26 cellular contexts compared by ENCODE assay signal in the genomic region with DNA sequence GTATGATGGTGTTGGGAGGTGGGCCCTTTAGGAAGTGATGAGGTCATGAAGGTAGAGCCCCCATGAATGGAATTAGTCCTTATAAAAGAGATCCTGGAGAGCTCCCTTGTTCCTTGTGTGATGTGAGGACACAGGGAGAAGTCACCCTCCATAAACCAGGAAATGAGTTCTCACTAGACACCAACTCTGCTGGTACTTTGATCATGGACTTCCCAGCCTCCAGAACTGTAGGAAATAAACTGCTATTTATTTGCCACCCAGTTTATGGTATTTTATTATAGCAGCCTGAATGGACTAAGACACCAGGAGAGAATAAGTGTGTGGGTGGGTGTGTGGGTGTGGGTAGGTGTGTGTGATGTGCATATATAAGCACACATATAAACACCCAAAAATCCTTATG.
DNase-seq lines count a peak whose midpoint lies in the region; ATAC-seq and FAIRE-seq lines count a peak whose summit lies in the region.
"Had no signal": no experiment of that assay in that cellular context is flagged by ENCODE, and none has a peak within 500 bp of the region (broad histone marks: within the 10 kb centered on the region; RNA-seq: fewer than 3 reads in every experiment).

No MANE protein-coding gene starts in this region.

- no peak overlapping the region for H3K4me3 Mint-ChIP-seq in activated T-cell treated with anti-CD3 and anti-CD28 coated beads, Interleukin-2, amount 50 U/mL, for 24 hours
- H3K4me3 Mint-ChIP-seq: CD14-positive monocyte; CD4-positive, alpha-beta T cell; CD8-positive, alpha-beta memory T cell had no signal

- H3K4me3 ChIP-seq in small intestine (ENCODE audit: low read depth in 1 of 2, low read length in 2 of 2) = no peak overlapping the region
- H3K4me3 ChIP-seq: A549; BLaER1 treated with 17β-estradiol and CSF1 and Interleukin-3, amounts not matched to agents 10 nM and 100 nM; GM12878; GM23248 had no signal

- peak; percentile 1 for DNase-seq in activated T-cell treated with anti-CD3 and anti-CD28 coated beads for 4 hours
- no peak for DNase-seq in activated T-cell treated with anti-CD3 and anti-CD28 coated beads, Interleukin-2, amount 50 U/mL, for 24 hours
- DNase-seq in left colon = no peak
- peak; percentile 43 for DNase-seq in small intestine
- no peak for DNase-seq in NCI-H526 treated with DMSO at 0.1 percent for 48 hours (lab: John Stamatoyannopoulos, UW)
- DNase-seq: 8988T; ACHN; AML-193; BE2C; CD4-positive, alpha-beta T cell; CD8-positive, alpha-beta memory T cell; DMS 273 treated with DMSO at 0.1 percent for 48 hours; DMS79; EL; GDM1; GM23248; H7; HCEC 1CT had no signal

- peak; percentile 92 for ATAC-seq in left colon
- ATAC-seq in HG02678 (IDR thresholded peaks at IDR 0.05; ENCODE audit: unreplicated experiment) = no peak
- ATAC-seq: A549, GM12878 had no signal

- H3K27ac ChIP-seq in small intestine (ENCODE audit: low read depth in 1 of 2, low read length in 1 of 2) = no peak overlapping the region
- H3K27ac ChIP-seq: A549; BLaER1 treated with 17β-estradiol and CSF1 and Interleukin-3, amounts not matched to agents 10 nM and 100 nM; GM23248 had no signal

- intact Hi-C loops in left colon (cut with DNase I, micrococcal nuclease) = no loop called here

- H3K4me1 Mint-ChIP-seq in activated T-cell treated with anti-CD3 and anti-CD28 coated beads, Interleukin-2, amount 50 U/mL, for 24 hours (ENCODE audit: low read depth) = no peaks in the 10 kb centered on the region
- H3K4me1 Mint-ChIP-seq: CD14-positive monocyte; CD8-positive, alpha-beta memory T cell had no signal

- no peaks in the 10 kb centered on the region for H3K9me3 ChIP-seq in small intestine (ENCODE audit: control insufficient read depth, low read depth)
- H3K9me3 ChIP-seq: A549, BE2C had no signal

- no peak for FAIRE-seq in small intestine (lab: Jason Lieb, UNC)
- FAIRE-seq: A549, D721Med, GM12878, GM19239, H1 had no signal

- no peaks in the 10 kb centered on the region for H3K27me3 Mint-ChIP-seq in activated T-cell treated with anti-CD3 and anti-CD28 coated beads, Interleukin-2, amount 50 U/mL, for 24 hours

- no peaks in the 10 kb centered on the region for H3K36me3 ChIP-seq in small intestine (ENCODE audit: control insufficient read depth in 2 of 2, insufficient read depth in 2 of 2, low read length in 2 of 2)
- H3K36me3 ChIP-seq: BE2C; BLaER1 treated with 17β-estradiol and CSF1 and Interleukin-3, amounts not matched to agents 10 nM and 100 nM had no signal

- no peaks in the 10 kb centered on the region for H3K27me3 ChIP-seq in small intestine (ENCODE audit: control insufficient read depth in 2 of 2, insufficient read depth in 2 of 2, low read length in 2 of 2)
- H3K27me3 ChIP-seq: BE2C; BLaER1 treated with 17β-estradiol and CSF1 and Interleukin-3, amounts not matched to agents 10 nM and 100 nM had no signal

- peaks cover 1% of the 10 kb centered on the region for H3K9me3 Mint-ChIP-seq in activated T-cell treated with anti-CD3 and anti-CD28 coated beads, Interleukin-2, amount 50 U/mL, for 24 hours
- H3K9me3 Mint-ChIP-seq: CD4-positive, alpha-beta T cell had no signal

- H3K4me1 ChIP-seq in small intestine (ENCODE audit: control insufficient read depth in 2 of 2, insufficient read depth in 1 of 2, low read depth in 1 of 2, low read length in 1 of 2) = no peaks in the 10 kb centered on the region
- H3K4me1 ChIP-seq: A549; BLaER1 treated with 17β-estradiol and CSF1 and Interleukin-3, amounts not matched to agents 10 nM and 100 nM had no signal

- H3K36me3 Mint-ChIP-seq in activated T-cell treated with anti-CD3 and anti-CD28 coated beads, Interleukin-2, amount 50 U/mL, for 24 hours (ENCODE audit: low read depth) = no peaks in the 10 kb centered on the region

- no peak overlapping the region for H3K27ac Mint-ChIP-seq in activated T-cell treated with anti-CD3 and anti-CD28 coated beads, Interleukin-2, amount 50 U/mL, for 24 hours
- H3K27ac Mint-ChIP-seq: CD14-positive monocyte; CD4-positive, alpha-beta T cell; CD8-positive, alpha-beta memory T cell had no signal

Comparison
In these comparisons a context has a peak if more than half of its experiments do, and no peak if none do; other contexts are left out.
1. DNase-seq: peak in activated T-cell treated with anti-CD3 and anti-CD28 coated beads for 4 hours (single experiment) and small intestine (single experiment); none in activated T-cell treated with anti-CD3 and anti-CD28 coated beads, Interleukin-2, amount 50 U/mL, for 24 hours (single experiment), left colon (0 of 2) and NCI-H526 treated with DMSO at 0.1 percent for 48 hours (single experiment).